ENCODE assay signal across 1 cellular context in genomic region chr5:140966293-140967225, GRCh38.
TF ChIP-seq lines count a peak whose summit lies in the region.

Gene PCDHAC2 (plus strand): TSS chr5:140966476. CDS start chr5:140966767, 291 bp downstream.

TF ChIP-seq in HEK293, 187 proteins besides CTCF, POLR2A, EP300 and RAD21 (continued from another document and continues in another):
- no peak for TF ChIP-seq REPIN1 (tag by site-specific recombination; IDR thresholded peaks at IDR 0.05; ENCODE audit: low read depth)
- TF ChIP-seq ZSCAN5A (tag by site-specific recombination; IDR thresholded peaks at IDR 0.05), result no peak
- no peak for TF ChIP-seq IKZF3 (tag by site-specific recombination; IDR thresholded peaks at IDR 0.05)
- TF ChIP-seq ZBTB20 (tag by site-specific recombination; IDR thresholded peaks at IDR 0.05), result 0 out of 2 replicates have a peak, but pooled peaks have one; percentile 29
- TF ChIP-seq ZNF624 (tag by site-specific recombination; IDR thresholded peaks at IDR 0.05), result no peak
- TF ChIP-seq ZNF280D (tag by site-specific recombination; IDR thresholded peaks at IDR 0.05), result no peak
- peak; percentile 38; the same call in 1 of the 2 replicates for TF ChIP-seq ZNF560 (tag by site-specific recombination; IDR thresholded peaks at IDR 0.05; ENCODE audit: borderline replicate concordance)
- no peak for TF ChIP-seq ZBTB49 (tag by site-specific recombination; IDR thresholded peaks at IDR 0.05; ENCODE audit: low read depth)
- TF ChIP-seq ZFP3 (tag by site-specific recombination; IDR thresholded peaks at IDR 0.05; ENCODE audit: low read depth), result no peak
- peak; percentile 58 for TF ChIP-seq SP2 (tag by site-specific recombination; IDR thresholded peaks at IDR 0.05)
- TF ChIP-seq ZNF621 (tag by site-specific recombination; IDR thresholded peaks at IDR 0.05), result no peak
- no peak for TF ChIP-seq PBX3 (CRISPR knock-in tag; IDR thresholded peaks at IDR 0.05)
- TF ChIP-seq ZNF830 (tag by site-specific recombination; IDR thresholded peaks at IDR 0.05; ENCODE audit: low read depth), result no peak
- no peak for TF ChIP-seq ZNF157 (tag by site-specific recombination; IDR thresholded peaks at IDR 0.05)
- TF ChIP-seq ZFP37 (tag by site-specific recombination; IDR thresholded peaks at IDR 0.05), result no peak
- no peak for TF ChIP-seq ZNF24 (tag by site-specific recombination; IDR thresholded peaks at IDR 0.05)
- TF ChIP-seq ZXDB (tag by site-specific recombination; IDR thresholded peaks at IDR 0.05), result no peak
- TF ChIP-seq ZNF513 (tag by site-specific recombination; IDR thresholded peaks at IDR 0.05), result no peak
- TF ChIP-seq YY1 (tag by site-specific recombination; IDR thresholded peaks at IDR 0.05), result no peak
- peak; percentile 96 for TF ChIP-seq ZNF341 (tag by site-specific recombination; IDR thresholded peaks at IDR 0.05; ENCODE audit: low read depth)
- no peak for TF ChIP-seq ZNF132 (tag by site-specific recombination; IDR thresholded peaks at IDR 0.05; ENCODE audit: borderline replicate concordance)
- no peak for TF ChIP-seq BCL6B (tag by site-specific recombination; IDR thresholded peaks at IDR 0.05)
- no peak for TF ChIP-seq ZNF114 (tag by site-specific recombination; IDR thresholded peaks at IDR 0.05)
- 0 out of 2 replicates have a peak, but pooled peaks have one; percentile 25 for TF ChIP-seq ZNF610 (tag by site-specific recombination; IDR thresholded peaks at IDR 0.05; ENCODE audit: borderline replicate concordance)
- TF ChIP-seq ZNF654 (tag by site-specific recombination; IDR thresholded peaks at IDR 0.05; ENCODE audit: low read depth), result no peak
- TF ChIP-seq HOXA7 (CRISPR knock-in tag; IDR thresholded peaks at IDR 0.05; ENCODE audit: borderline replicate concordance), result no peak
- TF ChIP-seq ZNF335 (tag by site-specific recombination; conservative IDR thresholded peaks at IDR 0.05), result peak; percentile 65
- peak; percentile 54 for TF ChIP-seq ZNF398 (tag by site-specific recombination; IDR thresholded peaks at IDR 0.05)
- 0 out of 2 replicates have a peak, but pooled peaks have one; percentile 24 for TF ChIP-seq KLF8 (tag by site-specific recombination; IDR thresholded peaks at IDR 0.05)
- no peak for TF ChIP-seq ZNF148 (tag by site-specific recombination; IDR thresholded peaks at IDR 0.05; ENCODE audit: borderline replicate concordance)
- no peak for TF ChIP-seq ZNF530 (tag by site-specific recombination; IDR thresholded peaks at IDR 0.05; ENCODE audit: low read depth)
- TF ChIP-seq ZBTB7A (tag by site-specific recombination; IDR thresholded peaks at IDR 0.05; ENCODE audit: low read depth), result no peak
- no peak for TF ChIP-seq ZNF449 (tag by site-specific recombination; IDR thresholded peaks at IDR 0.05)
- TF ChIP-seq ZNF692 (tag by site-specific recombination; IDR thresholded peaks at IDR 0.05), result peak; percentile 80
- TF ChIP-seq ZBTB26 (tag by site-specific recombination; optimal IDR thresholded peaks at IDR 0.05), result peak; percentile 47
